18 cellular contexts compared by ENCODE assay signal in genomic region chr6:152236370-152237097, GRCh38.
A peak's percentile ranks its signal among the peaks of the same experiment; 100 is the strongest.
DNase-seq lines count a peak whose midpoint lies in the region; ATAC-seq, FAIRE-seq and TF ChIP-seq lines count a peak whose summit lies in the region.
"Had no signal": no experiment of that assay in that cellular context is flagged by ENCODE, and none has a peak within 500 bp of the region (broad histone marks: within the 10 kb centered on the region; RNA-seq: fewer than 3 reads in every experiment).

No MANE protein-coding gene starts in this region.

- H2AFZ ChIP-seq in K562 (ENCODE audit: low read depth, low read length), result no peak overlapping the region

- FAIRE-seq in K562 (lab: Jason Lieb, UNC), result no peak
- FAIRE-seq: G401.6, GM12891 had no signal

- no peaks in the 10 kb centered on the region for H3K36me3 ChIP-seq in K562 (ENCODE audit: control insufficient read depth, insufficient read depth, low read length)
- H3K36me3 ChIP-seq: HAP-1 had no signal

- CTCF ChIA-PET in K562 (lab: Yijun Ruan, JAX; ENCODE audit: low intra/inter-chr PET ratio), result no interaction called here

- H3K4me2 ChIP-seq in K562 (ENCODE audit: insufficient read depth, low read length), result no peak overlapping the region

- intact Hi-C loops in K562 (cut with micrococcal nuclease), result no loop called here

- 0% methylated on average over 8 of the region's 8 CpGs for WGBS in K562 (ENCODE audit: insufficient coverage, low coverage, missing lambda C conversion rate)

- no peak for TF ChIP-seq POLR2A in K562 (conservative IDR thresholded peaks at IDR 0.05)

- H3K4me1 ChIP-seq in K562 (replicated peaks in 1 of 2; ENCODE audit: control insufficient read depth in 2 of 2, insufficient read depth in 2 of 2, low read length in 2 of 2), result no peaks in the 10 kb centered on the region; a peak in 1 of 5 replicates
- H3K4me1 ChIP-seq: HAP-1 had no signal

- H3K4me3 Mint-ChIP-seq in activated naive CD8-positive, alpha-beta T cell, result no peak overlapping the region
- H3K4me3 Mint-ChIP-seq in activated naive CD8-positive, alpha-beta T cell treated with anti-CD3 and anti-CD28 coated beads, Interleukin-2, amount 50 U/mL, for 24 hours, result no peak overlapping the region
- H3K4me3 Mint-ChIP-seq: B cell; CD4-positive, alpha-beta T cell had no signal

- H3K79me2 ChIP-seq in K562 (ENCODE audit: control insufficient read depth, insufficient read depth, low read length), result no peaks in the 10 kb centered on the region

- peaks cover 8% of the 10 kb centered on the region for H3K36me3 Mint-ChIP-seq in activated naive CD8-positive, alpha-beta T cell
- peaks cover 2% of the 10 kb centered on the region for H3K36me3 Mint-ChIP-seq in activated naive CD8-positive, alpha-beta T cell treated with anti-CD3 and anti-CD28 coated beads, Interleukin-2, amount 50 U/mL, for 24 hours (ENCODE audit: low read depth)

- no peaks in the 10 kb centered on the region for H4K20me1 ChIP-seq in K562 (replicated peaks; ENCODE audit: control insufficient read depth, insufficient read depth, low read length)

- no peaks in the 10 kb centered on the region for H3K9me1 ChIP-seq in K562 (ENCODE audit: control insufficient read depth, insufficient read depth, low read length)

- ATAC-seq in activated naive CD8-positive, alpha-beta T cell treated with anti-CD3 and anti-CD28 coated beads, Interleukin-2, amount 50 U/mL, for 24 hours, result no peak
- no peak for ATAC-seq in K562
- no peak for ATAC-seq in GM18868 (IDR thresholded peaks at IDR 0.05; ENCODE audit: unreplicated experiment)

- POLR2A ChIA-PET in K562 (lab: Yijun Ruan, JAX), result no interaction called here

- in situ Hi-C loops in K562 (cut with MboI), result no loop called here

- H3K9ac ChIP-seq in K562 (ENCODE audit: insufficient read depth in 1 of 2, low read depth in 2 of 2, low read length in 2 of 2), result no peak overlapping the region

- H3K4me1 Mint-ChIP-seq in activated naive CD8-positive, alpha-beta T cell (ENCODE audit: low read depth), result peaks cover 31% of the 10 kb centered on the region
- peaks cover 14% of the 10 kb centered on the region for H3K4me1 Mint-ChIP-seq in activated naive CD8-positive, alpha-beta T cell treated with anti-CD3 and anti-CD28 coated beads, Interleukin-2, amount 50 U/mL, for 24 hours
- H3K4me1 Mint-ChIP-seq: B cell had no signal

- H3K27me3 ChIP-seq in K562 (ENCODE audit: control insufficient read depth in 2 of 2, insufficient read depth in 2 of 2, low read length in 2 of 2), result no peaks in the 10 kb centered on the region; a peak in 1 of 5 replicates

- no peak overlapping the region for H3K27ac ChIP-seq in K562 (ENCODE audit: extremely low read depth, low read depth, low read length)
- H3K27ac ChIP-seq: HL-60 had no signal

- no peaks in the 10 kb centered on the region for H3K9me3 Mint-ChIP-seq in activated naive CD8-positive, alpha-beta T cell (ENCODE audit: low read depth)
- no peaks in the 10 kb centered on the region for H3K9me3 Mint-ChIP-seq in activated naive CD8-positive, alpha-beta T cell treated with anti-CD3 and anti-CD28 coated beads, Interleukin-2, amount 50 U/mL, for 24 hours
- H3K9me3 Mint-ChIP-seq: CD4-positive, alpha-beta T cell had no signal

- no peaks in the 10 kb centered on the region for H3K27me3 Mint-ChIP-seq in activated naive CD8-positive, alpha-beta T cell
- no peaks in the 10 kb centered on the region for H3K27me3 Mint-ChIP-seq in activated naive CD8-positive, alpha-beta T cell treated with anti-CD3 and anti-CD28 coated beads, Interleukin-2, amount 50 U/mL, for 24 hours
- H3K27me3 Mint-ChIP-seq: B cell; CD4-positive, alpha-beta T cell had no signal

- no peak for TF ChIP-seq CTCF in K562 (IDR thresholded peaks at IDR 0.05 in 2 of 3, conservative IDR thresholded peaks at IDR 0.05 in 1 of 3; ENCODE audit: insufficient read depth in 2 of 3, low read depth in 1 of 3, low read length in 3 of 3)

- DNase-seq in activated naive CD8-positive, alpha-beta T cell treated with anti-CD3 and anti-CD28 coated beads, Interleukin-2, amount 50 U/mL, for 24 hours, result no peak
- DNase-seq in K562 (ENCODE audit: extremely low read depth in 1 of 4, low spot score in 3 of 4) (no peak), myocyte (ENCODE audit: low read depth) (peak; percentile 28), COLO829 (ENCODE audit: low spot score) (no peak), DMS79 treated with DMSO at 0.1 percent for 48 hours (lab: John Stamatoyannopoulos, UW) (no peak)
- DNase-seq: 8988T; C1 segment of cervical spinal cord; CD4-positive, alpha-beta T cell; DMS79; EL; GOT3 had no signal

- TF ChIP-seq RAD21 in K562 (CRISPR knock-in tag; conservative IDR thresholded peaks at IDR 0.05 in 1 of 2, IDR thresholded peaks at IDR 0.05 in 1 of 2), result no peak

- H3K9me3 ChIP-seq in K562 (replicated peaks; ENCODE audit: control insufficient read depth, insufficient read depth, low read depth, low read length), result no peaks in the 10 kb centered on the region
- H3K9me3 ChIP-seq: HAP-1 had no signal

- TF ChIP-seq EP300 in K562 (IDR thresholded peaks at IDR 0.05; ENCODE audit: low read length), result no peak

- BruUV-seq in K562 (replicated peaks; lab: Mats Ljungman, UMichigan), result no TSS peak

- H3K27ac Mint-ChIP-seq in activated naive CD8-positive, alpha-beta T cell, result peak overlapping the region; percentile 34
- H3K27ac Mint-ChIP-seq in activated naive CD8-positive, alpha-beta T cell treated with anti-CD3 and anti-CD28 coated beads, Interleukin-2, amount 50 U/mL, for 24 hours, result no peak overlapping the region
- H3K27ac Mint-ChIP-seq: B cell; CD4-positive, alpha-beta T cell had no signal

- no peak overlapping the region for H3K4me3 ChIP-seq in K562
- H3K4me3 ChIP-seq: HAP-1 had no signal

TF ChIP-seq in K562, 482 proteins besides CTCF, POLR2A, EP300 and RAD21:
- TF ChIP-seq CBX1 (IDR thresholded peaks at IDR 0.05; ENCODE audit: low read depth), result no peak
- peak; percentile 58; the same call in 1 of the 2 replicates for TF ChIP-seq ZNF316 (IDR thresholded peaks at IDR 0.05)
- TF ChIP-seq MECOM (CRISPR knock-in tag; IDR thresholded peaks at IDR 0.05), result no peak
- no peak for TF ChIP-seq NUFIP1 (IDR thresholded peaks at IDR 0.05; ENCODE audit: partially characterized antibody)
- no peak for TF ChIP-seq E2F1 (CRISPR knock-in tag; IDR thresholded peaks at IDR 0.05)
